ENCODE assay signal across 12 cellular contexts in the genomic region with DNA sequence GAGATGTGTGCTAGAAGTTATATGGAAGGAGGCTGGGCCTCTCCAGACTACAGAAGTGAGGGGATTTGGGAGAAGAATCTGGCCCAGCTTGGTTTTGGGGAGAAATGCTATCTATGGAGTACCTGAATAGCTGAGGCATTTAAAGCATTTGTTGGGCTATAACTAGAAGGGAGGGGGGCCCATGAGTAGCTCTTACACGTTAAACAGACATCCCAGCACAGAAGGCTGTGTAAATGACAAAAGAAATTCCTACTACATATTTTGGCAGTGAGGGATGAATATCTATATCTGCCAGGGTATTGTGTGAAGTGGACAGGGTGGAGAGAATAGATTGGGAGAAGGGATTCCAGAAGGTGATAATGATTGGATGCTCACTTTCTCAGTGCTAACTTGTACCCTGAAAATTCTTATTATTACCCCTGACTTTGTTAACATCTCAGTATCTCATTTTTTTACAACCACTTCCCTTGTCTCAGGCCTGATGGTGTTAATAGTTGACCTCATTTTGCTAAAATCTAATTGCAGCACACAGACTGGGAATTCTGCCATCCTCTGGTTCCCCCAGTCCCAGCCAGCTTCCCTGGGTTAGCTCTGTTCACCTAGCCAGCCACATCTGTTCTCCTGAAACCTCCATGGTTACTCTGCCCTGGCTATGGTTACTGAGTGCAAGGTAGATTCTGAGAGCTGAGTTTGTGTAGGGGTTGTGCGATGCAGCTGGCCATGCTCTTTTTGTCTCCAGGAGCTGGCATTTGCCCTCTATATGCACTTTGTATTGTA. TPM values are rescaled to one million over a fixed set of nuclear protein-coding genes. Genes with fewer than 3 reads are reported as not detected.
DNase-seq lines count a peak whose midpoint lies in the region; ATAC-seq and TF ChIP-seq lines count a peak whose summit lies in the region.
"Had no signal": no experiment of that assay in that cellular context is flagged by ENCODE, and none has a peak within 500 bp of the region (broad histone marks: within the 10 kb centered on the region; RNA-seq: fewer than 3 reads in every experiment).

No MANE protein-coding gene starts in this region.

- DNase-seq in activated CD4-positive, alpha-beta T cell treated with anti-CD3 and anti-CD28 coated beads for 36 hours = no peak
- no peak for DNase-seq in activated CD4-positive, alpha-beta T cell treated with anti-CD3 and anti-CD28 coated beads for 4 hours
- DNase-seq in psoas muscle (no peak), kidney tubule cell (ENCODE audit: low spot score) (no peak), RPMI8226 (no peak)
- DNase-seq: NCI-H1105; stimulated activated CD4-positive, alpha-beta T cell treated with anti-CD3 and anti-CD28 coated beads, Interleukin-4, amount 100 ng/mL, for 4 hours had no signal

- TF ChIP-seq EP300 in gastroesophageal sphincter (IDR thresholded peaks at IDR 0.05) = no peak

- H3K4me3 Mint-ChIP-seq in activated CD4-positive, alpha-beta T cell treated with anti-CD3 and anti-CD28 coated beads for 36 hours = no peak overlapping the region
- no peak overlapping the region for H3K4me3 Mint-ChIP-seq in IgD-negative memory B cell

- POLR2A ChIA-PET in activated CD4-positive, alpha-beta T cell treated with anti-CD3 and anti-CD28 coated beads for 36 hours (lab: Charles Lee) = interaction anchor here (0.6 kb wide), 1 partner anchor 26 kb away, joined by 3 read pairs; no protein-coding TSS in a partner anchor

- CTCF ChIA-PET in activated CD4-positive, alpha-beta T cell treated with anti-CD3 and anti-CD28 coated beads for 36 hours (lab: Charles Lee) = interaction anchor here (0.6 to 2.7 kb wide), 5 partner anchors 9 to 235 kb away, joined by 3 to 19 read pairs (median 4); partner anchors contain the start of gene STIM1

- ATAC-seq in activated CD4-positive, alpha-beta T cell treated with anti-CD3 and anti-CD28 coated beads for 36 hours = no peak
- ATAC-seq in gastroesophageal sphincter (peak; percentile 57), psoas muscle (peak; percentile 36 to 67 (median 56)), GM19023 (IDR thresholded peaks at IDR 0.05; ENCODE audit: unreplicated experiment) (no peak)

- no peaks in the 10 kb centered on the region for H3K9me3 Mint-ChIP-seq in activated CD4-positive, alpha-beta T cell treated with anti-CD3 and anti-CD28 coated beads for 36 hours (ENCODE audit: low read depth)
- no peaks in the 10 kb centered on the region for H3K9me3 Mint-ChIP-seq in IgD-negative memory B cell
- H3K9me3 Mint-ChIP-seq: activated naive CD4-positive, alpha-beta T cell treated with anti-CD3 and anti-CD28 coated beads, Interleukin-2, amount 50 U/mL, for 72 hours had no signal

- H3K27ac ChIP-seq in gastroesophageal sphincter (peak overlapping the region; percentile 15 to 72 (median 62)), psoas muscle (peak overlapping the region; percentile 11)
- H3K27ac ChIP-seq: SJSA1 had no signal

- no peak for TF ChIP-seq POLR2A in gastroesophageal sphincter (IDR thresholded peaks at IDR 0.05)

- peaks cover 13% of the 10 kb centered on the region for H3K36me3 Mint-ChIP-seq in activated CD4-positive, alpha-beta T cell treated with anti-CD3 and anti-CD28 coated beads for 36 hours (ENCODE audit: low read depth)
- peaks cover 9% of the 10 kb centered on the region for H3K36me3 Mint-ChIP-seq in IgD-negative memory B cell

- intact Hi-C loops in activated CD4-positive, alpha-beta T cell treated with anti-CD3 and anti-CD28 coated beads for 36 hours (cut with DNase I, micrococcal nuclease) = loop anchor here in 1 of 2 experiments (5.0 kb wide), 1 partner anchor 123 kb away; no protein-coding TSS in a partner anchor
- intact Hi-C loops in psoas muscle (cut with DNase I) = no loop called here

- no peak overlapping the region for H3K4me3 ChIP-seq in gastroesophageal sphincter
- no peak overlapping the region for H3K4me3 ChIP-seq in psoas muscle
- H3K4me3 ChIP-seq: SJSA1 had no signal

- peak overlapping the region; percentile 63 for H3K27ac Mint-ChIP-seq in activated CD4-positive, alpha-beta T cell treated with anti-CD3 and anti-CD28 coated beads for 36 hours
- peak overlapping the region; percentile 0 to 61 (median 9) for H3K27ac Mint-ChIP-seq in IgD-negative memory B cell
- H3K27ac Mint-ChIP-seq: activated naive CD4-positive, alpha-beta T cell treated with anti-CD3 and anti-CD28 coated beads, Interleukin-2, amount 50 U/mL, for 72 hours had no signal

- peaks cover 0 to 10% of the 10 kb centered on the region in 2 donors for H3K36me3 ChIP-seq in gastroesophageal sphincter
- H3K36me3 ChIP-seq in psoas muscle (ENCODE audit: insufficient read depth in 1 of 2, low read depth in 1 of 2) = peaks cover 3 to 15% of the 10 kb centered on the region in 2 donors

- peaks cover 59% of the 10 kb centered on the region for H3K4me1 Mint-ChIP-seq in activated CD4-positive, alpha-beta T cell treated with anti-CD3 and anti-CD28 coated beads for 36 hours
- peaks cover 9 to 22% (median 19%) of the 10 kb centered on the region in 3 donors for H3K4me1 Mint-ChIP-seq in IgD-negative memory B cell

- no peaks in the 10 kb centered on the region for H3K27me3 Mint-ChIP-seq in activated CD4-positive, alpha-beta T cell treated with anti-CD3 and anti-CD28 coated beads for 36 hours
- H3K27me3 Mint-ChIP-seq in IgD-negative memory B cell = no peaks in the 10 kb centered on the region

- H3K27me3 ChIP-seq in gastroesophageal sphincter (no peaks in the 10 kb centered on the region), psoas muscle (ENCODE audit: insufficient read depth in 3 of 3, low read length in 2 of 3) (no peaks in the 10 kb centered on the region)
- H3K27me3 ChIP-seq: SJSA1 had no signal

- peaks cover 19 to 74% (median 22%) of the 10 kb centered on the region in 3 donors for H3K4me1 ChIP-seq in gastroesophageal sphincter
- peaks cover 53% of the 10 kb centered on the region for H3K4me1 ChIP-seq in psoas muscle

- TF ChIP-seq CTCF in gastroesophageal sphincter (IDR thresholded peaks at IDR 0.05) (peak in 1 of 4 experiments; percentile 5), psoas muscle (IDR thresholded peaks at IDR 0.05) (no peak)

- H3K9me3 ChIP-seq in gastroesophageal sphincter (no peaks in the 10 kb centered on the region), psoas muscle (no peaks in the 10 kb centered on the region)
- H3K9me3 ChIP-seq: SJSA1 had no signal

- WGBS in gastroesophageal sphincter (ENCODE audit: low coverage in 1 of 2), 2 donors = 28 to 42% methylated on average over 2 of the region's 2 CpGs
- WGBS in psoas muscle, 3 donors = 30 to 45% (median 31%) methylated on average over 2 of the region's 2 CpGs

RNA-seq across cellular contexts. Expression of gene RRM1, which starts 28.8 kb away (rescaled TPM):
- total RNA-seq in activated CD4-positive, alpha-beta T cell treated with anti-CD3 and anti-CD28 coated beads for 36 hours = 100 to 1,000 TPM; 220 to 259 TPM
- polyA plus RNA-seq in IgD-negative memory B cell (16.6 TPM), psoas muscle (10 to 100 TPM; 11.3 to 25.7 (median 13.9) TPM)
- total RNA-seq in gastroesophageal sphincter (10 to 100 TPM; 33.1 to 67.4 (median 43.6) TPM), psoas muscle (10 to 100 TPM; 31.0 to 45.8 (median 37.6) TPM)

Comparison
In these comparisons a context has a peak if more than half of its experiments do, and no peak if none do; other contexts are left out.
1. ATAC-seq: peak in gastroesophageal sphincter (single experiment) and psoas muscle (4 of 4); none in activated CD4-positive, alpha-beta T cell treated with anti-CD3 and anti-CD28 coated beads for 36 hours (single experiment) and GM19023 (single experiment).